Comparison of ENCODE assay signal across 1 cellular context in the genomic region with DNA sequence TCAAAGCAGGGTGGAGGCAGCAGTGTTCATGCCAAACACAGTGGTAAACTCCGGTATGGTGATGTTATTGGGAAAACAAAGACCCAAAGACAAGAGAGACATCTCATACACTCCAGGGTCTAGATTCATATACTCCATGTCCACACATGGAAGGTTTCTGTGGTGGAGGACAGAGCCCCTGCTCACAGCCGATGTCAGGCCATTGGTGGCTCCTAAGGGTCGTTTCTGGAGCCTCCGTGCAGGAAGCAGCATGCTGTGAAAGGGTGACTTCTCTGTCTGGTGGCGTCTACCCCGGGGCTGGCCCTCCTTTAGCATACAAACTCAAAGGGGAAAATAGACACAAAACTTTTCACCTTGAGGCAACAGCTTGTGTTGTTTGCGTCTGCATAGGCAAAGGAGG.
TF ChIP-seq lines count a peak whose summit lies in the region.

No MANE protein-coding gene starts in this region.

TF ChIP-seq in H1, 55 proteins besides CTCF, POLR2A, EP300 and RAD21 (continued from another document):
- TF ChIP-seq, protein P1, sequence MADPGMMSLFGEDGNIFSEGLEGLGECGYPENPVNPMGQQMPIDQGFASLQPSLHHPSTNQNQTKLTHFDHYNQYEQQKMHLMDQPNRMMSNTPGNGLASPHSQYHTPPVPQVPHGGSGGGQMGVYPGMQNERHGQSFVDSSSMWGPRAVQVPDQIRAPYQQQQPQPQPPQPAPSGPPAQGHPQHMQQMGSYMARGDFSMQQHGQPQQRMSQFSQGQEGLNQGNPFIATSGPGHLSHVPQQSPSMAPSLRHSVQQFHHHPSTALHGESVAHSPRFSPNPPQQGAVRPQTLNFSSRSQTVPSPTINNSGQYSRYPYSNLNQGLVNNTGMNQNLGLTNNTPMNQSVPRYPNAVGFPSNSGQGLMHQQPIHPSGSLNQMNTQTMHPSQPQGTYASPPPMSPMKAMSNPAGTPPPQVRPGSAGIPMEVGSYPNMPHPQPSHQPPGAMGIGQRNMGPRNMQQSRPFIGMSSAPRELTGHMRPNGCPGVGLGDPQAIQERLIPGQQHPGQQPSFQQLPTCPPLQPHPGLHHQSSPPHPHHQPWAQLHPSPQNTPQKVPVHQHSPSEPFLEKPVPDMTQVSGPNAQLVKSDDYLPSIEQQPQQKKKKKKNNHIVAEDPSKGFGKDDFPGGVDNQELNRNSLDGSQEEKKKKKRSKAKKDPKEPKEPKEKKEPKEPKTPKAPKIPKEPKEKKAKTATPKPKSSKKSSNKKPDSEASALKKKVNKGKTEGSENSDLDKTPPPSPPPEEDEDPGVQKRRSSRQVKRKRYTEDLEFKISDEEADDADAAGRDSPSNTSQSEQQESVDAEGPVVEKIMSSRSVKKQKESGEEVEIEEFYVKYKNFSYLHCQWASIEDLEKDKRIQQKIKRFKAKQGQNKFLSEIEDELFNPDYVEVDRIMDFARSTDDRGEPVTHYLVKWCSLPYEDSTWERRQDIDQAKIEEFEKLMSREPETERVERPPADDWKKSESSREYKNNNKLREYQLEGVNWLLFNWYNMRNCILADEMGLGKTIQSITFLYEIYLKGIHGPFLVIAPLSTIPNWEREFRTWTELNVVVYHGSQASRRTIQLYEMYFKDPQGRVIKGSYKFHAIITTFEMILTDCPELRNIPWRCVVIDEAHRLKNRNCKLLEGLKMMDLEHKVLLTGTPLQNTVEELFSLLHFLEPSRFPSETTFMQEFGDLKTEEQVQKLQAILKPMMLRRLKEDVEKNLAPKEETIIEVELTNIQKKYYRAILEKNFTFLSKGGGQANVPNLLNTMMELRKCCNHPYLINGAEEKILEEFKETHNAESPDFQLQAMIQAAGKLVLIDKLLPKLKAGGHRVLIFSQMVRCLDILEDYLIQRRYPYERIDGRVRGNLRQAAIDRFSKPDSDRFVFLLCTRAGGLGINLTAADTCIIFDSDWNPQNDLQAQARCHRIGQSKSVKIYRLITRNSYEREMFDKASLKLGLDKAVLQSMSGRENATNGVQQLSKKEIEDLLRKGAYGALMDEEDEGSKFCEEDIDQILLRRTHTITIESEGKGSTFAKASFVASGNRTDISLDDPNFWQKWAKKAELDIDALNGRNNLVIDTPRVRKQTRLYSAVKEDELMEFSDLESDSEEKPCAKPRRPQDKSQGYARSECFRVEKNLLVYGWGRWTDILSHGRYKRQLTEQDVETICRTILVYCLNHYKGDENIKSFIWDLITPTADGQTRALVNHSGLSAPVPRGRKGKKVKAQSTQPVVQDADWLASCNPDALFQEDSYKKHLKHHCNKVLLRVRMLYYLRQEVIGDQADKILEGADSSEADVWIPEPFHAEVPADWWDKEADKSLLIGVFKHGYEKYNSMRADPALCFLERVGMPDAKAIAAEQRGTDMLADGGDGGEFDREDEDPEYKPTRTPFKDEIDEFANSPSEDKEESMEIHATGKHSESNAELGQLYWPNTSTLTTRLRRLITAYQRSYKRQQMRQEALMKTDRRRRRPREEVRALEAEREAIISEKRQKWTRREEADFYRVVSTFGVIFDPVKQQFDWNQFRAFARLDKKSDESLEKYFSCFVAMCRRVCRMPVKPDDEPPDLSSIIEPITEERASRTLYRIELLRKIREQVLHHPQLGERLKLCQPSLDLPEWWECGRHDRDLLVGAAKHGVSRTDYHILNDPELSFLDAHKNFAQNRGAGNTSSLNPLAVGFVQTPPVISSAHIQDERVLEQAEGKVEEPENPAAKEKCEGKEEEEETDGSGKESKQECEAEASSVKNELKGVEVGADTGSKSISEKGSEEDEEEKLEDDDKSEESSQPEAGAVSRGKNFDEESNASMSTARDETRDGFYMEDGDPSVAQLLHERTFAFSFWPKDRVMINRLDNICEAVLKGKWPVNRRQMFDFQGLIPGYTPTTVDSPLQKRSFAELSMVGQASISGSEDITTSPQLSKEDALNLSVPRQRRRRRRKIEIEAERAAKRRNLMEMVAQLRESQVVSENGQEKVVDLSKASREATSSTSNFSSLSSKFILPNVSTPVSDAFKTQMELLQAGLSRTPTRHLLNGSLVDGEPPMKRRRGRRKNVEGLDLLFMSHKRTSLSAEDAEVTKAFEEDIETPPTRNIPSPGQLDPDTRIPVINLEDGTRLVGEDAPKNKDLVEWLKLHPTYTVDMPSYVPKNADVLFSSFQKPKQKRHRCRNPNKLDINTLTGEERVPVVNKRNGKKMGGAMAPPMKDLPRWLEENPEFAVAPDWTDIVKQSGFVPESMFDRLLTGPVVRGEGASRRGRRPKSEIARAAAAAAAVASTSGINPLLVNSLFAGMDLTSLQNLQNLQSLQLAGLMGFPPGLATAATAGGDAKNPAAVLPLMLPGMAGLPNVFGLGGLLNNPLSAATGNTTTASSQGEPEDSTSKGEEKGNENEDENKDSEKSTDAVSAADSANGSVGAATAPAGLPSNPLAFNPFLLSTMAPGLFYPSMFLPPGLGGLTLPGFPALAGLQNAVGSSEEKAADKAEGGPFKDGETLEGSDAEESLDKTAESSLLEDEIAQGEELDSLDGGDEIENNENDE (IDR thresholded peaks at IDR 0.05; ENCODE audit: insufficient replicate concordance, low read length), result no peak
- TF ChIP-seq FOSL1 (IDR thresholded peaks at IDR 0.05; ENCODE audit: insufficient read depth, low read depth, low read length) (no peak), NRF1 (IDR thresholded peaks at IDR 0.05; ENCODE audit: low read depth, low read length) (no peak), JUN (IDR thresholded peaks at IDR 0.05; ENCODE audit: low read depth, low read length) (no peak), BACH1 (IDR thresholded peaks at IDR 0.05; ENCODE audit: low read length) (no peak), JUND (IDR thresholded peaks at IDR 0.05; ENCODE audit: low read length) (no peak), EGR1 (IDR thresholded peaks at IDR 0.05; ENCODE audit: borderline replicate concordance, low read depth, low read length) (no peak), POLR2AphosphoS5 (IDR thresholded peaks at IDR 0.05; ENCODE audit: low read depth, low read length) (no peak), CREB1 (IDR thresholded peaks at IDR 0.05) (no peak), TEAD4 (IDR thresholded peaks at IDR 0.05; ENCODE audit: low read depth, low read length) (no peak)
- TF ChIP-seq, protein P2, sequence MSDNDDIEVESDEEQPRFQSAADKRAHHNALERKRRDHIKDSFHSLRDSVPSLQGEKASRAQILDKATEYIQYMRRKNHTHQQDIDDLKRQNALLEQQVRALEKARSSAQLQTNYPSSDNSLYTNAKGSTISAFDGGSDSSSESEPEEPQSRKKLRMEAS (IDR thresholded peaks at IDR 0.05), result no peak
